ENCODE assay signal across 9 cellular contexts in genomic region chr22:46660604-46661201, GRCh38. TPM values are rescaled to one million over a fixed set of nuclear protein-coding genes. Genes with fewer than 3 reads are reported as not detected.
DNase-seq lines count a peak whose midpoint lies in the region; ATAC-seq and TF ChIP-seq lines count a peak whose summit lies in the region.
"Had no signal": no experiment of that assay in that cellular context is flagged by ENCODE, and none has a peak within 500 bp of the region (broad histone marks: within the 10 kb centered on the region; RNA-seq: fewer than 3 reads in every experiment).

No MANE protein-coding gene starts in this region.

- no peaks in the 10 kb centered on the region for H3K36me3 ChIP-seq in PC-3 (ENCODE audit: low read depth, low read length)
- no peaks in the 10 kb centered on the region for H3K36me3 ChIP-seq in parathyroid adenoma (ENCODE audit: control insufficient read depth, insufficient read depth, low read length)
- no peaks in the 10 kb centered on the region for H3K36me3 ChIP-seq in MM.1S (replicated peaks; ENCODE audit: insufficient read depth, low read length)

- TF ChIP-seq CTCF in PC-3 (conservative IDR thresholded peaks at IDR 0.05; ENCODE audit: low read depth, low read length) (no peak), parathyroid adenoma (IDR thresholded peaks at IDR 0.05) (no peak), MM.1S (IDR thresholded peaks at IDR 0.05; ENCODE audit: low read length) (no peak)

- ATAC-seq in PC-3 (no peak), GM19455 (IDR thresholded peaks at IDR 0.05; ENCODE audit: unreplicated experiment) (no peak), GM19324 (IDR thresholded peaks at IDR 0.05; ENCODE audit: low FRiP score, unreplicated experiment) (no peak)

- H3K27ac ChIP-seq in PC-3 (ENCODE audit: low read length): peak overlapping the region; percentile 56
- peak overlapping the region; percentile 60 for H3K27ac ChIP-seq in cingulate gyrus (ENCODE audit: low read depth, low read length)
- H3K27ac ChIP-seq in parathyroid adenoma: no peak overlapping the region
- no peak overlapping the region for H3K27ac ChIP-seq in MM.1S (ENCODE audit: low read length)
- H3K27ac ChIP-seq: foreskin keratinocyte had no signal

- H3K4me1 ChIP-seq in PC-3 (ENCODE audit: insufficient read depth, low read length): peaks cover 31% of the 10 kb centered on the region
- peaks cover 4% of the 10 kb centered on the region for H3K4me1 ChIP-seq in parathyroid adenoma
- no peaks in the 10 kb centered on the region for H3K4me1 ChIP-seq in MM.1S (ENCODE audit: low read length)

- BruUV-seq in PC-3 (replicated peaks; lab: Mats Ljungman, UMichigan): no TSS peak

- H3K9me2 ChIP-seq in PC-3 (replicated peaks; ENCODE audit: low read length) (no peaks in the 10 kb centered on the region), MM.1S (replicated peaks; ENCODE audit: insufficient read depth, low read length) (no peaks in the 10 kb centered on the region)

- H3F3A ChIP-seq in PC-3 (ENCODE audit: low read length, unreplicated experiment): no peaks in the 10 kb centered on the region
- H3F3A ChIP-seq in MM.1S (ENCODE audit: insufficient read depth, low read length): no peaks in the 10 kb centered on the region

- H3K27me3 ChIP-seq in PC-3 (ENCODE audit: low read length): no peaks in the 10 kb centered on the region
- H3K27me3 ChIP-seq in parathyroid adenoma (ENCODE audit: control insufficient read depth, insufficient read depth, low read length): no peaks in the 10 kb centered on the region
- H3K27me3 ChIP-seq in MM.1S (replicated peaks; ENCODE audit: insufficient read depth, low read length): no peaks in the 10 kb centered on the region

- no peaks in the 10 kb centered on the region for H3K79me2 ChIP-seq in PC-3 (ENCODE audit: low read length)
- H3K79me2 ChIP-seq in parathyroid adenoma: no peaks in the 10 kb centered on the region
- H3K79me2 ChIP-seq in MM.1S (ENCODE audit: low read length): no peaks in the 10 kb centered on the region

- CTCF ChIA-PET in PC-3 (lab: Charles Lee): no interaction called here

- no peak overlapping the region for H3K4me3 ChIP-seq in PC-3 (ENCODE audit: low read length)
- H3K4me3 ChIP-seq in parathyroid adenoma (ENCODE audit: low read depth, low read length): peak overlapping the region; percentile 17
- H3K4me3 ChIP-seq in MM.1S (ENCODE audit: low read length): no peak overlapping the region

- peak in 2 of 3 experiments; percentile 54 to 70 for DNase-seq in NCI-H1417 (lab: John Stamatoyannopoulos, UW)
- DNase-seq in NCI-H1417 treated with DMSO at 0.1 percent for 48 hours (lab: John Stamatoyannopoulos, UW): no peak
- no peak for DNase-seq in PC-3
- DNase-seq in MM.1S: no peak

- H2AFZ ChIP-seq in PC-3 (ENCODE audit: low read length): no peak overlapping the region
- peak overlapping the region; percentile 22 for H2AFZ ChIP-seq in parathyroid adenoma
- no peak overlapping the region for H2AFZ ChIP-seq in MM.1S (ENCODE audit: low read length)

- H3K9ac ChIP-seq in PC-3 (ENCODE audit: low read length) (peak overlapping the region; percentile 31; the same call in 1 of the 2 replicates), parathyroid adenoma (no peak overlapping the region), MM.1S (ENCODE audit: low read length) (no peak overlapping the region)

- POLR2A ChIA-PET in PC-3 (lab: Charles Lee; ENCODE audit: unreplicated experiment): no interaction called here

- no peaks in the 10 kb centered on the region for H4K20me1 ChIP-seq in PC-3 (ENCODE audit: low read length)
- no peaks in the 10 kb centered on the region for H4K20me1 ChIP-seq in MM.1S (ENCODE audit: insufficient read depth, low read length)

- intact Hi-C loops in PC-3 (cut with micrococcal nuclease): no loop called here

- H3K4me2 ChIP-seq in PC-3 (ENCODE audit: low read length) (peak overlapping the region; percentile 55), parathyroid adenoma (ENCODE audit: low read length) (peak overlapping the region; percentile 59), MM.1S (ENCODE audit: low read depth, low read length) (no peak overlapping the region)

- H3K9me3 ChIP-seq in PC-3 (ENCODE audit: low read length) (no peaks in the 10 kb centered on the region), parathyroid adenoma (ENCODE audit: control insufficient read depth, low read length) (no peaks in the 10 kb centered on the region), MM.1S (replicated peaks; ENCODE audit: insufficient read depth, low read length) (no peaks in the 10 kb centered on the region)

RNA-seq across cellular contexts. Expression of gene GRAMD4, which starts 40.5 kb away (rescaled TPM):
- 18.9 and 25.3 TPM in 2 replicates for total RNA-seq in PC-3 (2014; rRNA removed)

Comparison
In these comparisons a context has a peak if more than half of its experiments do, and no peak if none do; other contexts are left out.
1. DNase-seq: peak in NCI-H1417 (2 of 3); none in NCI-H1417 treated with DMSO at 0.1 percent for 48 hours (single experiment), PC-3 (single experiment) and MM.1S (single experiment).
2. H3K27ac ChIP-seq: peak in PC-3 (single experiment) and cingulate gyrus (single experiment); none in parathyroid adenoma (single experiment) and MM.1S (single experiment).